ENCODE assay signal across 17 cellular contexts in the genomic region with DNA sequence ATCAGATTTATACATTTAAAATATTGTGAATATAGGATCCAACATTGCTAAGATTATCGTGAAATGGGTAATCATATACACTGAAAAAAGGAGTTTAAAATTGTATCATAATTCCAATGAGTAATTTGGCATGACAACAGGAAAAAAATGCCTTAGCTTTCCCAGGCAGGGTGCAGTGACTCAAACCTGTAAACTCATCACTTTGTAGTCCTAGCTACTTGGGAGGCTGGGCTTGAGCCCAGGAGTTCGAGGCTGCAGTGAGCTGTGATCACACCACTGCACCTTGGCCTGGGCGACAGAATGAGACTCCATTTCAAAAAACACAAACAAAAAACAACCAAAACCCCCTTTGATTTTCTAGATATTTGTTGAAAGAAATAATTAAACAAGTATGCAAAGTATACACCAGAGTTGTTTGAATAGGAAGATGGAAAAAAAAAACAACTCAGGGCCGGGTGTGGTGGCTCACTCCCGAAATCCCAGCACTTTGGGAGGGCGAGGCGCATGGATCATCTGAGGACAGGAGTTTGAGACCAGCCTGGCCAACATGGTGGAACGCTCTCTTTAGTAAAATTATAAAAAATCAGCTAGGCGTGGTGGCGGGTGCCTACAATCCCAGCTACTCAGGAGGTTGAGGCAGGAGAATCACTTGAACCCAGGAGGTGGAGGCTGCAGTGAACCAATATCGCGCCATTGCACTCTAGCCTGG.
A peak's percentile ranks its signal among the peaks of the same experiment; 100 is the strongest.
DNase-seq lines count a peak whose midpoint lies in the region; ATAC-seq and TF ChIP-seq lines count a peak whose summit lies in the region.
"Had no signal": no experiment of that assay in that cellular context is flagged by ENCODE, and none has a peak within 500 bp of the region (broad histone marks: within the 10 kb centered on the region; RNA-seq: fewer than 3 reads in every experiment).

No MANE protein-coding gene starts in this region.

- H3K9me3 ChIP-seq in MG63 (no peaks in the 10 kb centered on the region), mammary epithelial cell (replicated peaks; ENCODE audit: insufficient read depth, low read length) (no peaks in the 10 kb centered on the region)
- H3K9me3 ChIP-seq: ascending aorta, Caco-2 had no signal

- no peak overlapping the region for H3K4me2 ChIP-seq in mammary epithelial cell (ENCODE audit: insufficient read depth, low read depth, low read length)

- dilution Hi-C loops in mammary epithelial cell (cut with HindIII; ENCODE audit: low sequenced_read_pairs), result no loop called here

- CTCF ChIA-PET in mammary epithelial cell (lab: Charles Lee; ENCODE audit: low non-redundant PET), result interaction anchor here (0.5 to 0.7 kb wide), 2 partner anchors 37 to 96 kb away, joined by 4 to 9 read pairs; no protein-coding TSS in a partner anchor

- no peaks in the 10 kb centered on the region for H3K36me3 ChIP-seq in MG63
- no peaks in the 10 kb centered on the region for H3K36me3 ChIP-seq in mammary epithelial cell (ENCODE audit: insufficient read depth, low read length)
- H3K36me3 ChIP-seq: ascending aorta had no signal

- no peaks in the 10 kb centered on the region for H3K4me1 ChIP-seq in mammary epithelial cell (ENCODE audit: insufficient read depth, low read length)
- H3K4me1 ChIP-seq: ascending aorta, Caco-2 had no signal

- 89% methylated on average over 12 of the region's 12 CpGs for whole genome bisulfite sequencing in mammary epithelial cell (ENCODE audit: low coverage, missing lambda C conversion rate)

- ATAC-seq in left ventricle myocardium superior, result no peak
- ATAC-seq: effector memory CD8-positive, alpha-beta T cell; stimulated activated memory B cell treated with anti-CD40 and anti-IgM and Interleukin-4, amounts not matched to agents 10 μg/mL and 1 μg/mL and 100 μg/mL, for 72 hours had no signal

- no peak for TF ChIP-seq CTCF in mammary epithelial cell (conservative IDR thresholded peaks at IDR 0.05 in 1 of 2, IDR thresholded peaks at IDR 0.05 in 1 of 2; ENCODE audit: extremely low read depth in 1 of 2, insufficient read depth in 1 of 2, low read depth in 1 of 2, low read length in 2 of 2)

- no peak overlapping the region for H3K27ac ChIP-seq in mammary epithelial cell (ENCODE audit: insufficient read depth, low read depth, low read length)
- H3K27ac ChIP-seq: ascending aorta had no signal

- H4K20me1 ChIP-seq in mammary epithelial cell (ENCODE audit: insufficient read depth, low read length), result no peaks in the 10 kb centered on the region

- H3K4me3 ChIP-seq in MG63, result no peak overlapping the region
- H3K4me3 ChIP-seq in mammary epithelial cell (replicated peaks in 1 of 3; ENCODE audit: insufficient read depth in 1 of 3, low read depth in 2 of 3, low read length in 3 of 3), result no peak overlapping the region
- H3K4me3 ChIP-seq: ascending aorta had no signal

- no peak overlapping the region for H2AFZ ChIP-seq in mammary epithelial cell (ENCODE audit: low read depth, low read length)

- no peak overlapping the region for H3K9ac ChIP-seq in mammary epithelial cell (ENCODE audit: insufficient read depth, low read length)

- BruUV-seq in mammary epithelial cell (replicated peaks; lab: Mats Ljungman, UMichigan), result no TSS peak

- DNase-seq in ELR (ENCODE audit: low read depth) (peak; percentile 92), MG63 (peak; percentile 74), mammary epithelial cell (peak; percentile 52), non-pigmented ciliary epithelial cell (ENCODE audit: low read depth) (peak; percentile 37), RPMI8226 (no peak), left ventricle myocardium superior (no peak), NCI-H2171 treated with DMSO at 0.1 percent for 48 hours (lab: John Stamatoyannopoulos, UW) (no peak)
- DNase-seq: activated CD4-positive, alpha-beta T cell treated with anti-CD3 and anti-CD28 coated beads, Interleukin-2, amount 10 ng/mL, durations not matched to agents 24 days and 14 days; Caco-2; effector memory CD8-positive, alpha-beta T cell; NCI-H187; NCI-H774; nucleus accumbens; SHP77; trophoblast cell had no signal

- in situ Hi-C loops in mammary epithelial cell (cut with MboI; ENCODE audit: low sequenced_read_pairs in 2 of 2), result no loop called here

- no peaks in the 10 kb centered on the region for H3K27me3 ChIP-seq in MG63
- H3K27me3 ChIP-seq in mammary epithelial cell (ENCODE audit: insufficient read depth, low read length), result no peaks in the 10 kb centered on the region
- H3K27me3 ChIP-seq: ascending aorta had no signal

- H3K79me2 ChIP-seq in mammary epithelial cell (ENCODE audit: insufficient read depth, low read length), result no peaks in the 10 kb centered on the region

- intact Hi-C loops in mammary epithelial cell (cut with micrococcal nuclease), result no loop called here
- intact Hi-C loops in left ventricle myocardium superior (cut with micrococcal nuclease), result no loop called here

Comparison
In these comparisons a context has a peak if more than half of its experiments do, and no peak if none do; other contexts are left out.
1. DNase-seq: peak in ELR (single experiment), MG63 (single experiment), mammary epithelial cell (single experiment) and non-pigmented ciliary epithelial cell (single experiment); none in RPMI8226 (single experiment), left ventricle myocardium superior (single experiment) and NCI-H2171 treated with DMSO at 0.1 percent for 48 hours (single experiment).